10 cellular contexts compared by ENCODE assay signal in genomic region chr6:75935473-75935793, GRCh38.
DNase-seq lines count a peak whose midpoint lies in the region; ATAC-seq and TF ChIP-seq lines count a peak whose summit lies in the region.
"Had no signal": no experiment of that assay in that cellular context is flagged by ENCODE, and none has a peak within 500 bp of the region (broad histone marks: within the 10 kb centered on the region; RNA-seq: fewer than 3 reads in every experiment).

No MANE protein-coding gene starts in this region.

- no peak for TF ChIP-seq CTCF in endodermal cell (conservative IDR thresholded peaks at IDR 0.05)
- no peak for TF ChIP-seq CTCF in progenitor cell of endocrine pancreas (IDR thresholded peaks at IDR 0.05; ENCODE audit: unreplicated experiment)

- H3K4me1 ChIP-seq in endodermal cell (ENCODE audit: control insufficient read depth, insufficient read depth, low read length): no peaks in the 10 kb centered on the region

- 33 to 67% methylated on average over 1 to 12 of the region's 12 CpGs for WGBS in endodermal cell (ENCODE audit: insufficient coverage in 1 of 2, insufficient read length in 1 of 2), 2 experiments

- peak; percentile 13 for ATAC-seq in GM18502 (IDR thresholded peaks at IDR 0.05; ENCODE audit: poor library complexity, unreplicated experiment)
- peak; percentile 4 for ATAC-seq in HG03342 (IDR thresholded peaks at IDR 0.05; ENCODE audit: unreplicated experiment)
- ATAC-seq in GM18519 (IDR thresholded peaks at IDR 0.05; ENCODE audit: low FRiP score, unreplicated experiment): no peak

- H3K27ac ChIP-seq in endodermal cell (ENCODE audit: low read depth, low read length): peak overlapping the region; percentile 42
- H3K27ac ChIP-seq: KMS-11 had no signal

- no peak overlapping the region for H3K27ac Mint-ChIP-seq in endodermal cell
- no peak overlapping the region for H3K27ac Mint-ChIP-seq in progenitor cell of endocrine pancreas
- H3K27ac Mint-ChIP-seq: activated CD4-positive, alpha-beta T cell treated with anti-CD3 and anti-CD28 coated beads, Interleukin-2, amount 10 ng/mL, durations not matched to agents 7 days and 5 days had no signal

- H3K36me3 Mint-ChIP-seq in endodermal cell (ENCODE audit: low read depth) (no peaks in the 10 kb centered on the region), progenitor cell of endocrine pancreas (ENCODE audit: insufficient read depth) (no peaks in the 10 kb centered on the region)

- H3K9me3 Mint-ChIP-seq in endodermal cell (no peaks in the 10 kb centered on the region), progenitor cell of endocrine pancreas (ENCODE audit: low read depth) (no peaks in the 10 kb centered on the region)
- H3K9me3 Mint-ChIP-seq: activated CD4-positive, alpha-beta T cell treated with anti-CD3 and anti-CD28 coated beads, Interleukin-2, amount 10 ng/mL, durations not matched to agents 7 days and 5 days had no signal

- no peaks in the 10 kb centered on the region for H3K36me3 ChIP-seq in endodermal cell (ENCODE audit: control insufficient read depth, insufficient read depth, low read length)

- H3K4me3 Mint-ChIP-seq in endodermal cell: peak overlapping the region; percentile 52
- H3K4me3 Mint-ChIP-seq in progenitor cell of endocrine pancreas (ENCODE audit: low read depth): peak overlapping the region; percentile 72
- H3K4me3 Mint-ChIP-seq: activated CD4-positive, alpha-beta T cell treated with anti-CD3 and anti-CD28 coated beads, Interleukin-2, amount 10 ng/mL, durations not matched to agents 7 days and 5 days had no signal

- H3K9ac ChIP-seq in endodermal cell (ENCODE audit: extremely low read depth, low read length, poor library complexity, severe bottlenecking): no peak overlapping the region
- H3K9ac ChIP-seq: KMS-11 had no signal

- no peaks in the 10 kb centered on the region for H3K9me3 ChIP-seq in endodermal cell (ENCODE audit: control insufficient read depth, low read length)

- DNase-seq in endodermal cell (no peak), progenitor cell of endocrine pancreas (ENCODE audit: low spot score, unreplicated experiment) (no peak), HK-2 (ENCODE audit: unreplicated experiment) (no peak), NCI-H2029 (lab: John Stamatoyannopoulos, UW) (no peak)
- no peak for DNase-seq in stimulated activated CD4-positive, alpha-beta T cell treated with anti-CD3 and anti-CD28 coated beads, Interleukin-4, amount 100 ng/mL, for 1 hour

- no peaks in the 10 kb centered on the region for H3K27me3 ChIP-seq in endodermal cell (ENCODE audit: control insufficient read depth, insufficient read depth, low read length, poor library complexity, severe bottlenecking)

- H3K4me3 ChIP-seq in endodermal cell (ENCODE audit: low read length): peak overlapping the region; percentile 75

- H3K27me3 Mint-ChIP-seq in endodermal cell (ENCODE audit: insufficient read depth): peaks cover 30% of the 10 kb centered on the region
- peaks cover 3% of the 10 kb centered on the region for H3K27me3 Mint-ChIP-seq in progenitor cell of endocrine pancreas

- H3K4me1 Mint-ChIP-seq in endodermal cell (peaks cover 5% of the 10 kb centered on the region), progenitor cell of endocrine pancreas (ENCODE audit: low read depth) (peaks cover 25% of the 10 kb centered on the region)
